ENCODE assay signal across 16 cellular contexts in the genomic region with DNA sequence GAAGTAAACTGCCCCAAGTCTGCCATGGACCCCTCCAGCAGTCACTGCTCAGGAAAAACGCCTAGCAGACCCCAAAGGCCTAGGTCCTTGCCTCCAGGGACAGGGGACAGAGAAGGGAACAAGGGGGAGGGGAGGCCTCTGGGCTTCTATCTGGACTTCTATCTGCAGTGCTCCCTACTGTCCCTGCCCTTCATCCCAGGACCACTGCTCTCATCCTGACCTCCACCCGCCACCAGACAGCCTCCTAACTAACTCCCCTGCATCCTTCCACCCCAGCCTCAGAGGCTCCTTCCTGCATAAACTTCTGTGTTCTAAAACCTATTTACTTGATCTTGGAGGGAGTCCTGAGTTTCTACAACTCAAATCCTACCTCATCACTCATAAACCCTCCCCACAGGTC. TPM values are rescaled to one million over a fixed set of nuclear protein-coding genes. Genes with fewer than 3 reads are reported as not detected.
DNase-seq lines count a peak whose midpoint lies in the region; ATAC-seq and TF ChIP-seq lines count a peak whose summit lies in the region.
"Had no signal": no experiment of that assay in that cellular context is flagged by ENCODE, and none has a peak within 500 bp of the region (broad histone marks: within the 10 kb centered on the region; RNA-seq: fewer than 3 reads in every experiment).

No MANE protein-coding gene starts in this region.

- H3K4me1 Mint-ChIP-seq in natural killer cell treated with Interleukin-12 subunit alpha and Interleukin-12 subunit beta and Interleukin-15 and Interleukin-18, amount 100 ng/mL, for 72 hours (ENCODE audit: low read depth in 2 of 2) = peaks cover 31% of the 10 kb centered on the region in 2 donors
- H3K4me1 Mint-ChIP-seq in natural killer cell (peaks cover 24 to 28% of the 10 kb centered on the region in 2 donors), activated B cell treated with CpG ODN at 0.5 μM for 24 hours (peaks cover 63% of the 10 kb centered on the region), glutamatergic neuron (ENCODE audit: low read depth, unreplicated experiment) (peaks cover 8% of the 10 kb centered on the region), type B pancreatic cell (ENCODE audit: unreplicated experiment) (peaks cover 18% of the 10 kb centered on the region)

- no peaks in the 10 kb centered on the region for H3K9me3 Mint-ChIP-seq in natural killer cell treated with Interleukin-12 subunit alpha and Interleukin-12 subunit beta and Interleukin-15 and Interleukin-18, amount 100 ng/mL, for 72 hours
- H3K9me3 Mint-ChIP-seq in natural killer cell (no peaks in the 10 kb centered on the region), activated B cell treated with CpG ODN at 0.5 μM for 24 hours (no peaks in the 10 kb centered on the region), glutamatergic neuron (ENCODE audit: unreplicated experiment) (no peaks in the 10 kb centered on the region), type B pancreatic cell (no peaks in the 10 kb centered on the region)

- no peaks in the 10 kb centered on the region for H3K27me3 Mint-ChIP-seq in natural killer cell treated with Interleukin-12 subunit alpha and Interleukin-12 subunit beta and Interleukin-15 and Interleukin-18, amount 100 ng/mL, for 72 hours
- no peaks in the 10 kb centered on the region for H3K27me3 Mint-ChIP-seq in natural killer cell (ENCODE audit: low read depth in 2 of 2)
- H3K27me3 Mint-ChIP-seq in activated B cell treated with CpG ODN at 0.5 μM for 24 hours = no peaks in the 10 kb centered on the region
- peaks cover 4% of the 10 kb centered on the region for H3K27me3 Mint-ChIP-seq in glutamatergic neuron (ENCODE audit: unreplicated experiment)
- H3K27me3 Mint-ChIP-seq in type B pancreatic cell = peaks cover 6% of the 10 kb centered on the region

- POLR2A ChIA-PET in activated B cell treated with CpG ODN at 0.5 μM for 24 hours (lab: Charles Lee) = interaction anchor here (0.9 to 16.5 kb wide), 3 partner anchors 11 to 24 kb away, joined by 3 to 563 read pairs (median 7); no protein-coding TSS in a partner anchor

- no peaks in the 10 kb centered on the region for H3K36me3 Mint-ChIP-seq in natural killer cell treated with Interleukin-12 subunit alpha and Interleukin-12 subunit beta and Interleukin-15 and Interleukin-18, amount 100 ng/mL, for 72 hours
- no peaks in the 10 kb centered on the region for H3K36me3 Mint-ChIP-seq in natural killer cell
- peaks cover 58% of the 10 kb centered on the region for H3K36me3 Mint-ChIP-seq in activated B cell treated with CpG ODN at 0.5 μM for 24 hours (ENCODE audit: low read depth)
- H3K36me3 Mint-ChIP-seq in glutamatergic neuron (ENCODE audit: unreplicated experiment) = no peaks in the 10 kb centered on the region
- H3K36me3 Mint-ChIP-seq in type B pancreatic cell = no peaks in the 10 kb centered on the region

- H3K4me3 Mint-ChIP-seq in natural killer cell treated with Interleukin-12 subunit alpha and Interleukin-12 subunit beta and Interleukin-15 and Interleukin-18, amount 100 ng/mL, for 72 hours = no peak overlapping the region
- H3K4me3 Mint-ChIP-seq in natural killer cell = no peak overlapping the region
- no peak overlapping the region for H3K4me3 Mint-ChIP-seq in activated B cell treated with CpG ODN at 0.5 μM for 24 hours
- peak overlapping the region; percentile 9 for H3K4me3 Mint-ChIP-seq in glutamatergic neuron (ENCODE audit: unreplicated experiment)
- no peak overlapping the region for H3K4me3 Mint-ChIP-seq in type B pancreatic cell

- TF ChIP-seq CTCF in natural killer cell (IDR thresholded peaks at IDR 0.05) = no peak
- TF ChIP-seq CTCF in activated B cell treated with CpG ODN at 0.5 μM for 24 hours (IDR thresholded peaks at IDR 0.05) = no peak
- TF ChIP-seq CTCF in glutamatergic neuron (IDR thresholded peaks at IDR 0.05; ENCODE audit: partially characterized antibody, unreplicated experiment) = no peak
- TF ChIP-seq CTCF in type B pancreatic cell (conservative IDR thresholded peaks at IDR 0.05) = no peak

- no peak for DNase-seq in natural killer cell treated with Interleukin-12 subunit alpha and Interleukin-12 subunit beta and Interleukin-15 and Interleukin-18, amount 100 ng/mL, for 72 hours (ENCODE audit: low spot score)
- DNase-seq in natural killer cell (no peak), activated B cell treated with CpG ODN at 0.5 μM for 24 hours (no peak), glutamatergic neuron (no peak), type B pancreatic cell (ENCODE audit: extremely low spot score, unreplicated experiment) (no peak), HK-2 (ENCODE audit: unreplicated experiment) (no peak)
- DNase-seq in central memory CD4-positive, alpha-beta T cell = no peak
- DNase-seq: activated CD4-positive, alpha-beta T cell treated with anti-CD3 and anti-CD28 coated beads for 4 hours; GOT3; psoas muscle; stimulated activated CD8-positive, alpha-beta memory T cell treated with anti-CD3 and anti-CD28 coated beads, Interleukin-4, amount 100 ng/mL, for 48 hours; upper lobe of right lung had no signal

- H3K27ac Mint-ChIP-seq in natural killer cell treated with Interleukin-12 subunit alpha and Interleukin-12 subunit beta and Interleukin-15 and Interleukin-18, amount 100 ng/mL, for 72 hours = peak overlapping the region; percentile 60 to 68
- peak overlapping the region in 1 of 2 donors; percentile 52 for H3K27ac Mint-ChIP-seq in natural killer cell
- H3K27ac Mint-ChIP-seq in activated B cell treated with CpG ODN at 0.5 μM for 24 hours = peak overlapping the region; percentile 75
- no peak overlapping the region for H3K27ac Mint-ChIP-seq in glutamatergic neuron (ENCODE audit: unreplicated experiment)
- peak overlapping the region; percentile 64 for H3K27ac Mint-ChIP-seq in type B pancreatic cell

- CTCF ChIA-PET in activated B cell treated with CpG ODN at 0.5 μM for 24 hours (lab: Charles Lee) = no interaction called here

- ATAC-seq in natural killer cell treated with Interleukin-12 subunit alpha and Interleukin-12 subunit beta and Interleukin-15 and Interleukin-18, amount 100 ng/mL, for 72 hours = no peak
- ATAC-seq in natural killer cell = no peak
- ATAC-seq in activated B cell treated with CpG ODN at 0.5 μM for 24 hours (ENCODE audit: low read depth) = no peak
- no peak for ATAC-seq in GM18511 (IDR thresholded peaks at IDR 0.05; ENCODE audit: unreplicated experiment)
- ATAC-seq: left lobe of liver, psoas muscle, Right ventricle myocardium inferior, upper lobe of right lung had no signal

- intact Hi-C loops in natural killer cell (cut with micrococcal nuclease) = no loop called here
- intact Hi-C loops in activated B cell treated with CpG ODN at 0.5 μM for 24 hours (cut with micrococcal nuclease) = no loop called here

RNA-seq across cellular contexts. Expression of a gene that starts 25.4 kb away (rescaled TPM):
- 10 to 100 TPM; 32.1 to 40.8 TPM for total RNA-seq in natural killer cell treated with Interleukin-12 subunit alpha and Interleukin-12 subunit beta and Interleukin-15 and Interleukin-18, amount 100 ng/mL, for 72 hours
- total RNA-seq in natural killer cell (10 to 100 TPM in 1 of 3 donors, 1 to 10 TPM in 2; 4.7 to 46.2 (median 9.0) TPM), activated B cell treated with CpG ODN at 0.5 μM for 24 hours (159 and 178 TPM in 2 replicates), glutamatergic neuron (ENCODE audit: unreplicated experiment) (16.2 TPM), type B pancreatic cell (ENCODE audit: low replicate concordance) (6.3 and 11.2 TPM in 2 replicates)

RNA-seq across cellular contexts. Expression of a gene that starts 40.9 kb away (rescaled TPM):
- total RNA-seq in natural killer cell treated with Interleukin-12 subunit alpha and Interleukin-12 subunit beta and Interleukin-15 and Interleukin-18, amount 100 ng/mL, for 72 hours = 1 to 10 TPM in 1 of 2 donors, not detected in 1; 1.0 TPM
- total RNA-seq in natural killer cell = 1 to 10 TPM in 1 of 3 donors, not detected in 2; 5.1 TPM
- total RNA-seq in activated B cell treated with CpG ODN at 0.5 μM for 24 hours = not detected in 2 replicates
- total RNA-seq in glutamatergic neuron (ENCODE audit: unreplicated experiment) = not detected
- 0.80 and 1.0 TPM in 2 replicates for total RNA-seq in type B pancreatic cell (ENCODE audit: low replicate concordance)
- total RNA-seq: T-helper 2 cell treated with Interferon-gamma antibody and Interleukin-4, amounts not matched to agents 100 ng/mL and 5 ng/mL, for 36 hours had no signal

RNA-seq across cellular contexts. Expression of a gene that starts 52.6 kb away (rescaled TPM):
- 10 to 100 TPM; 34.3 to 38.9 TPM for total RNA-seq in natural killer cell treated with Interleukin-12 subunit alpha and Interleukin-12 subunit beta and Interleukin-15 and Interleukin-18, amount 100 ng/mL, for 72 hours
- total RNA-seq in natural killer cell = 10 to 100 TPM; 25.1 to 38.7 (median 29.0) TPM
- 40.6 and 48.8 TPM in 2 replicates for total RNA-seq in activated B cell treated with CpG ODN at 0.5 μM for 24 hours
- 62.6 TPM for total RNA-seq in glutamatergic neuron (ENCODE audit: unreplicated experiment)
- total RNA-seq in type B pancreatic cell (ENCODE audit: low replicate concordance) = 42.0 and 57.0 TPM in 2 replicates
